ENCODE assay signal across 1 cellular context in genomic region chr15:42082832-42083604, GRCh38.
TF ChIP-seq lines count a peak whose summit lies in the region.

No MANE protein-coding gene starts in this region.

TF ChIP-seq in GM23338, 12 proteins besides CTCF, POLR2A, EP300 and RAD21 (continued from another document):
- TF ChIP-seq ZNF462 (CRISPR knock-in tag; IDR thresholded peaks at IDR 0.05) (no peak), ZNF114 (CRISPR knock-in tag; IDR thresholded peaks at IDR 0.05) (no peak)
